Comparison of ENCODE assay signal across 8 cellular contexts in genomic region chr2:70258532-70258875, GRCh38. TPM values are rescaled to one million over a fixed set of nuclear protein-coding genes. Genes with fewer than 3 reads are reported as not detected.
DNase-seq lines count a peak whose midpoint lies in the region; ATAC-seq and TF ChIP-seq lines count a peak whose summit lies in the region.

No MANE protein-coding gene starts in this region.

- no peak overlapping the region for H3K4ac ChIP-seq in mesendoderm (ENCODE audit: low read depth, low read length)

- H3K27me3 ChIP-seq in CD4-positive, CD25-positive, alpha-beta regulatory T cell (ENCODE audit: control insufficient read depth, insufficient read depth, low read length): no peaks in the 10 kb centered on the region
- H3K27me3 ChIP-seq in GM23338 (ENCODE audit: insufficient read depth): no peaks in the 10 kb centered on the region
- H3K27me3 ChIP-seq in endocrine pancreas (ENCODE audit: control insufficient read depth, insufficient read depth, low read length): no peaks in the 10 kb centered on the region
- H3K27me3 ChIP-seq in mesendoderm (ENCODE audit: insufficient read depth, low read length, poor library complexity): no peaks in the 10 kb centered on the region
- H3K27me3 ChIP-seq in upper lobe of left lung: no peaks in the 10 kb centered on the region

- H2AK5ac ChIP-seq in mesendoderm (ENCODE audit: low read length): no peak overlapping the region

- no peaks in the 10 kb centered on the region for H3K79me1 ChIP-seq in mesendoderm (ENCODE audit: low read length)

- H2BK15ac ChIP-seq in mesendoderm (replicated peaks; ENCODE audit: low read depth): no peak overlapping the region

- peak overlapping the region; percentile 75 for H3K4me2 ChIP-seq in GM23338
- peak overlapping the region; percentile 87 for H3K4me2 ChIP-seq in mesendoderm (ENCODE audit: low read length)

- peak overlapping the region; percentile 95 for H3K56ac ChIP-seq in mesendoderm (ENCODE audit: low read length)

- 0 out of 2 replicates have a peak, but pooled peaks cover 9% of the 10 kb centered on the region for H3F3A ChIP-seq in GM23338 (replicated peaks; ENCODE audit: low read depth)

- DNase-seq in CD4-positive, CD25-positive, alpha-beta regulatory T cell: no peak
- peak; percentile 35 for DNase-seq in GM23338 (ENCODE audit: low spot score)
- peak; percentile 39 for DNase-seq in RKO (ENCODE audit: low spot score)
- DNase-seq in mesendoderm: peak; percentile 46
- peak in 1 of 2 donors; percentile 64 for DNase-seq in upper lobe of left lung
- DNase-seq in NCI-H2171 (lab: John Stamatoyannopoulos, UW): no peak
- DNase-seq in stimulated activated CD4-positive, alpha-beta T cell treated with anti-CD3 and anti-CD28 coated beads, Interleukin-4, amount 100 ng/mL, for 24 hours: no peak

- H2BK120ac ChIP-seq in mesendoderm (ENCODE audit: low read depth, low read length): no peak overlapping the region

- no peak overlapping the region for H3K23ac ChIP-seq in mesendoderm (ENCODE audit: low read length)

- no CpG with 5 or more reads among the region's 12 CpGs for WGBS in mesendoderm (ENCODE audit: extremely low coverage, insufficient coverage, low lambda C conversion rate)
- 4 to 13% methylated on average over 11 to 12 of the region's 12 CpGs for whole genome bisulfite sequencing in upper lobe of left lung, 2 donors

- H3K4me3 Mint-ChIP-seq in CD4-positive, CD25-positive, alpha-beta regulatory T cell: peak overlapping the region; percentile 81 to 95 (median 92)
- peak overlapping the region; percentile 81 for H3K4me3 Mint-ChIP-seq in GM23338

- H3K9ac ChIP-seq in endocrine pancreas (ENCODE audit: control insufficient read depth, insufficient read depth, low read length): peak overlapping the region; percentile 61
- peak overlapping the region; percentile 93 for H3K9ac ChIP-seq in mesendoderm (ENCODE audit: low read length)

- no peak overlapping the region for H4K8ac ChIP-seq in mesendoderm (ENCODE audit: low read depth, low read length)

- no peak for ATAC-seq in CD4-positive, CD25-positive, alpha-beta regulatory T cell (ENCODE audit: low read depth in 2 of 2)
- ATAC-seq in GM23338 (peak; percentile 48), upper lobe of left lung (ENCODE audit: low FRiP score in 2 of 2) (peak; percentile 53 to 72)

- TF ChIP-seq POLR2A in upper lobe of left lung (IDR thresholded peaks at IDR 0.05): no peak

- no peaks in the 10 kb centered on the region for H3K9me3 Mint-ChIP-seq in CD4-positive, CD25-positive, alpha-beta regulatory T cell
- H3K9me3 Mint-ChIP-seq in GM23338: no peaks in the 10 kb centered on the region

- H3K27ac ChIP-seq in CD4-positive, CD25-positive, alpha-beta regulatory T cell (ENCODE audit: insufficient read depth, low read length, poor library complexity, severe bottlenecking): peak overlapping the region; percentile 69
- H3K27ac ChIP-seq in GM23338 (ENCODE audit: low read depth) (no peak overlapping the region), mesendoderm (ENCODE audit: low read depth, low read length) (peak overlapping the region; percentile 68), upper lobe of left lung (peak overlapping the region; percentile 79 to 93 (median 89))

- no peak overlapping the region for H4K5ac ChIP-seq in mesendoderm (ENCODE audit: low read length)

- TF ChIP-seq EP300 in upper lobe of left lung (IDR thresholded peaks at IDR 0.05): no peak

- TF ChIP-seq CTCF in GM23338 (conservative IDR thresholded peaks at IDR 0.05; ENCODE audit: low read depth in 2 of 2) (no peak), upper lobe of left lung (IDR thresholded peaks at IDR 0.05) (no peak)

- H3K36me3 Mint-ChIP-seq in CD4-positive, CD25-positive, alpha-beta regulatory T cell: peaks cover 11% of the 10 kb centered on the region
- H3K36me3 Mint-ChIP-seq in GM23338 (ENCODE audit: low read depth): peaks cover 29% of the 10 kb centered on the region

- peak overlapping the region; percentile 86 for H2AFZ ChIP-seq in GM23338

- H3K9me3 ChIP-seq in CD4-positive, CD25-positive, alpha-beta regulatory T cell (ENCODE audit: control insufficient read depth in 2 of 2, low read length in 2 of 2): no peaks in the 10 kb centered on the region
- H3K9me3 ChIP-seq in endocrine pancreas (ENCODE audit: control insufficient read depth, low read length): no peaks in the 10 kb centered on the region
- no peaks in the 10 kb centered on the region for H3K9me3 ChIP-seq in upper lobe of left lung

- peak overlapping the region; percentile 72 for H3K18ac ChIP-seq in mesendoderm (ENCODE audit: low read length)

- H2BK5ac ChIP-seq in mesendoderm (ENCODE audit: low read length): no peak overlapping the region

- no peaks in the 10 kb centered on the region for H3K27me3 Mint-ChIP-seq in CD4-positive, CD25-positive, alpha-beta regulatory T cell
- peaks cover 8% of the 10 kb centered on the region for H3K27me3 Mint-ChIP-seq in GM23338 (ENCODE audit: insufficient read depth, low read depth, poor library complexity)

- H3K36me3 ChIP-seq in CD4-positive, CD25-positive, alpha-beta regulatory T cell (ENCODE audit: control insufficient read depth, insufficient read depth, low read length): peaks cover 18% of the 10 kb centered on the region
- H3K36me3 ChIP-seq in GM23338 (ENCODE audit: insufficient read depth) (0 out of 2 replicates have a peak, but pooled peaks cover 9% of the 10 kb centered on the region), endocrine pancreas (ENCODE audit: control insufficient read depth, insufficient read depth, low read length) (no peaks in the 10 kb centered on the region), mesendoderm (ENCODE audit: control insufficient read depth, insufficient read depth, low read length) (peaks cover 2% of the 10 kb centered on the region), upper lobe of left lung (peaks cover 0 to 22% (median 9%) of the 10 kb centered on the region in 4 donors)

- peaks cover 17% of the 10 kb centered on the region for H3K4me1 ChIP-seq in CD4-positive, CD25-positive, alpha-beta regulatory T cell (ENCODE audit: control insufficient read depth, insufficient read depth, low read length, poor library complexity, severe bottlenecking)
- H3K4me1 ChIP-seq in GM23338 (ENCODE audit: insufficient read depth) (peaks cover 9% of the 10 kb centered on the region; the same call in 1 of the 2 replicates), endocrine pancreas (ENCODE audit: control insufficient read depth, insufficient read depth, low read length) (no peaks in the 10 kb centered on the region), mesendoderm (ENCODE audit: control insufficient read depth, low read depth, low read length) (no peaks in the 10 kb centered on the region), upper lobe of left lung (peaks cover 19 to 36% (median 26%) of the 10 kb centered on the region in 4 donors)

- H4K20me1 ChIP-seq in GM23338 (replicated peaks; ENCODE audit: insufficient read depth): 0 out of 2 replicates have a peak, but pooled peaks cover 7% of the 10 kb centered on the region

- no peaks in the 10 kb centered on the region for H3K9me2 ChIP-seq in GM23338 (ENCODE audit: insufficient read depth)

- peak overlapping the region; percentile 52 for H3K4me3 ChIP-seq in CD4-positive, CD25-positive, alpha-beta regulatory T cell (ENCODE audit: low read depth, low read length)
- H3K4me3 ChIP-seq in GM23338: peak overlapping the region; percentile 58
- H3K4me3 ChIP-seq in endocrine pancreas (ENCODE audit: control insufficient read depth, insufficient read depth, low read length): peak overlapping the region; percentile 62
- H3K4me3 ChIP-seq in mesendoderm (ENCODE audit: low read length): peak overlapping the region; percentile 76
- peak overlapping the region; percentile 81 to 96 (median 86) for H3K4me3 ChIP-seq in upper lobe of left lung

- peak overlapping the region; percentile 71 to 83 (median 79) for H3K27ac Mint-ChIP-seq in CD4-positive, CD25-positive, alpha-beta regulatory T cell
- no peak overlapping the region for H3K27ac Mint-ChIP-seq in GM23338

- H3K79me2 ChIP-seq in GM23338 (replicated peaks; ENCODE audit: insufficient read depth) (peaks cover 14% of the 10 kb centered on the region), mesendoderm (ENCODE audit: control insufficient read depth, insufficient read depth, low read length) (no peaks in the 10 kb centered on the region)

- H3K4me1 Mint-ChIP-seq in CD4-positive, CD25-positive, alpha-beta regulatory T cell: peaks cover 16 to 45% (median 31%) of the 10 kb centered on the region in 4 donors
- H3K4me1 Mint-ChIP-seq in GM23338: peaks cover 13% of the 10 kb centered on the region

RNA-seq across cellular contexts. Expression of gene PCYOX1, which starts 0.6 kb away (rescaled TPM):
- 9.8 TPM for total RNA-seq in CD4-positive, CD25-positive, alpha-beta regulatory T cell
- 10 to 100 TPM; 20.8 to 29.7 (median 23.7) TPM for polyA plus RNA-seq in CD4-positive, CD25-positive, alpha-beta regulatory T cell
- total RNA-seq in GM23338 (2014; rRNA removed; shearing (Covaris generic)): 37.0 and 39.4 TPM in 2 replicates
- polyA plus RNA-seq in GM23338 (2016; fragmentation: Nextera tagmentation; extraction: Ambion mirVana): 18.6 and 19.3 TPM in 2 replicates
- 22.4 TPM for polyA plus RNA-seq in mesendoderm (2013, experiment 1 of 2)
- polyA plus RNA-seq in mesendoderm (2013, experiment 2 of 2): 25.7 TPM
- 100 to 1,000 TPM in 4 of 6 donors, 10 to 100 TPM in 2; 33.5 to 125 (median 112) TPM for total RNA-seq in upper lobe of left lung

RNA-seq across cellular contexts. Expression of gene TIA1, which starts 10.1 kb away (rescaled TPM):
- 90.9 TPM for total RNA-seq in CD4-positive, CD25-positive, alpha-beta regulatory T cell
- 10 to 100 TPM; 41.6 to 55.4 (median 47.7) TPM for polyA plus RNA-seq in CD4-positive, CD25-positive, alpha-beta regulatory T cell
- total RNA-seq in GM23338 (2014; rRNA removed; shearing (Covaris generic)): 126 and 179 TPM in 2 replicates
- polyA plus RNA-seq in GM23338 (2016; fragmentation: Nextera tagmentation; extraction: Ambion mirVana): 101 and 130 TPM in 2 replicates
- 57.0 TPM for polyA plus RNA-seq in mesendoderm (2013, experiment 1 of 2)
- polyA plus RNA-seq in mesendoderm (2013, experiment 2 of 2): 57.9 TPM
- 100 to 1,000 TPM in 3 of 6 donors, 10 to 100 TPM in 3; 51.4 to 292 (median 101) TPM for total RNA-seq in upper lobe of left lung

RNA-seq across cellular contexts. Expression of gene SNRPG, which starts 35.0 kb away (rescaled TPM):
- 84.7 TPM for total RNA-seq in CD4-positive, CD25-positive, alpha-beta regulatory T cell
- 100 to 1,000 TPM; 261 to 413 (median 305) TPM for polyA plus RNA-seq in CD4-positive, CD25-positive, alpha-beta regulatory T cell
- total RNA-seq in GM23338 (2014; rRNA removed; shearing (Covaris generic)): 275 and 450 TPM in 2 replicates
- 1,584 and 1,653 TPM in 2 replicates for polyA plus RNA-seq in GM23338 (2016; fragmentation: Nextera tagmentation; extraction: Ambion mirVana)
- polyA plus RNA-seq in mesendoderm (2013, experiment 1 of 2): 687 TPM
- polyA plus RNA-seq in mesendoderm (2013, experiment 2 of 2): 673 TPM
- total RNA-seq in upper lobe of left lung: 100 to 1,000 TPM in 2 of 6 donors, 10 to 100 TPM in 4; 13.6 to 109 (median 86.1) TPM

RNA-seq across cellular contexts. Expression of gene FAM136A, which starts 43.4 kb away (rescaled TPM):
- 27.1 TPM for total RNA-seq in CD4-positive, CD25-positive, alpha-beta regulatory T cell
- polyA plus RNA-seq in CD4-positive, CD25-positive, alpha-beta regulatory T cell: 10 to 100 TPM; 26.2 to 35.1 (median 29.9) TPM
- total RNA-seq in GM23338 (2014; rRNA removed; shearing (Covaris generic)): 115 and 122 TPM in 2 replicates
- 133 and 150 TPM in 2 replicates for polyA plus RNA-seq in GM23338 (2016; fragmentation: Nextera tagmentation; extraction: Ambion mirVana)
- polyA plus RNA-seq in mesendoderm (2013, experiment 1 of 2): 126 TPM
- polyA plus RNA-seq in mesendoderm (2013, experiment 2 of 2): 126 TPM
- 10 to 100 TPM; 19.5 to 26.4 (median 23.1) TPM for total RNA-seq in upper lobe of left lung

Comparison
In these comparisons a context has a peak if more than half of its experiments do, and no peak if none do; other contexts are left out.
1. ATAC-seq: peak in GM23338 (single experiment) and upper lobe of left lung (2 of 2); none in CD4-positive, CD25-positive, alpha-beta regulatory T cell (0 of 2).
2. DNase-seq: peak in GM23338 (single experiment), RKO (single experiment) and mesendoderm (single experiment); none in CD4-positive, CD25-positive, alpha-beta regulatory T cell (0 of 3), NCI-H2171 (single experiment) and stimulated activated CD4-positive, alpha-beta T cell treated with anti-CD3 and anti-CD28 coated beads, Interleukin-4, amount 100 ng/mL, for 24 hours (single experiment).
3. Peak in every context shown above with its lines, with median percentiles within 50 percentile points of each other: H3K4me3 ChIP-seq.